Comparison of ENCODE assay signal across 5 cellular contexts in genomic region chr1:2553076-2553475, GRCh38. TPM values are rescaled to one million over a fixed set of nuclear protein-coding genes. Genes with fewer than 3 reads are reported as not detected.
"Had no signal": no experiment of that assay in that cellular context is flagged by ENCODE, and none has a peak within 500 bp of the region (broad histone marks: within the 10 kb centered on the region; RNA-seq: fewer than 3 reads in every experiment).

No MANE protein-coding gene starts in this region.

RNA-seq across cellular contexts. Expression of gene TNFRSF14, which starts 3.1 kb away (rescaled TPM):
- total RNA-seq: GM23338 had no signal
- polyA plus RNA-seq: GM23338 had no signal

RNA-seq across cellular contexts. Expression of gene HES5, which starts 23.0 kb away (rescaled TPM):
- total RNA-seq: GM23248, H4, H9 had no signal
- polyA plus RNA-seq: GM23248, H1 had no signal
